8 cellular contexts compared by ENCODE assay signal in genomic region chr17:35586569-35587073, GRCh38. TPM values are rescaled to one million over a fixed set of nuclear protein-coding genes. Genes with fewer than 3 reads are reported as not detected.
DNase-seq lines count a peak whose midpoint lies in the region; ATAC-seq, FAIRE-seq and TF ChIP-seq lines count a peak whose summit lies in the region.

No MANE protein-coding gene starts in this region.

- H3K4me3 ChIP-seq in WERI-Rb-1 (ENCODE audit: low read depth, low read length) (peak overlapping the region; percentile 81), cardiac muscle cell (peak overlapping the region; percentile 86), skin epidermis (peak overlapping the region; percentile 57 to 75 (median 67))

- peak; percentile 14 for ATAC-seq in Right ventricle myocardium inferior

- no peak for DNase-seq in Right ventricle myocardium inferior (ENCODE audit: missing footprints)
- no peak for DNase-seq in cardiac septum (ENCODE audit: low spot score)
- no peak for DNase-seq in WERI-Rb-1
- DNase-seq in cardiac muscle cell (ENCODE audit: low read depth in 1 of 2, low spot score in 1 of 2), result no peak
- DNase-seq in NCI-H187 (lab: John Stamatoyannopoulos, UW), result no peak
- DNase-seq in pons (ENCODE audit: low spot score), result no peak
- DNase-seq in HTR-8/SVneo (ENCODE audit: insufficient read length, low spot score), result no peak

- H3K36me3 ChIP-seq in WERI-Rb-1 (peaks cover 7% of the 10 kb centered on the region), cardiac muscle cell (no peaks in the 10 kb centered on the region)

- H3K9me3 ChIP-seq in WERI-Rb-1 (ENCODE audit: severe bottlenecking) (no peaks in the 10 kb centered on the region), cardiac muscle cell (ENCODE audit: low read depth) (no peaks in the 10 kb centered on the region)

- FAIRE-seq in HTR-8/SVneo (lab: Jason Lieb, UNC), result no peak

- H3K27ac ChIP-seq in WERI-Rb-1 (peak overlapping the region; percentile 88), cardiac muscle cell (peak overlapping the region; percentile 92), skin epidermis (peak overlapping the region in 20 of 21 experiments; percentile 72 to 93 (median 89))

- peaks cover 10% of the 10 kb centered on the region for H3K4me1 ChIP-seq in cardiac muscle cell (ENCODE audit: low read depth)

- TF ChIP-seq CTCF in WERI-Rb-1 (IDR thresholded peaks at IDR 0.05; ENCODE audit: low read depth, low read length) (no peak), cardiac muscle cell (IDR thresholded peaks at IDR 0.05; ENCODE audit: low read depth, low read length) (no peak)

- H3K27me3 ChIP-seq in WERI-Rb-1 (ENCODE audit: insufficient read depth, low read depth, severe bottlenecking) (no peaks in the 10 kb centered on the region), cardiac muscle cell (peaks cover 27% of the 10 kb centered on the region)

- intact Hi-C loops in Right ventricle myocardium inferior (cut with DNase I), result loop anchor here (1.0 to 10.0 kb wide), 2 partner anchors 8 to 612 kb away; partner anchors contain the start of gene PEX12
- intact Hi-C loops in cardiac septum (cut with DNase I), result loop anchor here (1.0 kb wide), 1 partner anchor 8 kb away; the partner anchor contains the start of gene PEX12

RNA-seq across cellular contexts. Expression of gene AP2B1, which starts 0.5 kb away (rescaled TPM):
- total RNA-seq in Right ventricle myocardium inferior, result 117 TPM
- 137 TPM for total RNA-seq in cardiac septum
- total RNA-seq in cardiac muscle cell, result 83.5 and 90.9 TPM in 2 replicates
- polyA plus RNA-seq in cardiac muscle cell, result 54.7 and 89.2 TPM in 2 replicates

RNA-seq across cellular contexts. Expression of gene PEX12, which starts 8.2 kb away (rescaled TPM):
- 7.0 TPM for total RNA-seq in Right ventricle myocardium inferior
- total RNA-seq in cardiac septum, result 9.2 TPM
- 8.3 and 8.6 TPM in 2 replicates for total RNA-seq in cardiac muscle cell
- polyA plus RNA-seq in cardiac muscle cell, result 6.1 and 9.7 TPM in 2 replicates

RNA-seq across cellular contexts. Expression of gene SLFN14, which starts 26.0 kb away (rescaled TPM):
- total RNA-seq in Right ventricle myocardium inferior (not detected), cardiac septum (0.08 TPM), cardiac muscle cell (0.07 and 0.21 TPM in 2 replicates)
- 0.12 and 0.89 TPM in 2 replicates for polyA plus RNA-seq in cardiac muscle cell

RNA-seq across cellular contexts. Expression of gene SLFN12L, which starts 49.1 kb away (rescaled TPM):
- total RNA-seq in Right ventricle myocardium inferior (0.32 TPM), cardiac septum (0.92 TPM), cardiac muscle cell (not detected in 2 replicates)
- polyA plus RNA-seq in cardiac muscle cell, result not detected in 2 replicates
